2 cellular contexts compared by ENCODE assay signal in genomic region chr11:72591023-72591422, GRCh38.
A peak's percentile ranks its signal among the peaks of the same experiment; 100 is the strongest.
TF ChIP-seq lines count a peak whose summit lies in the region.

No MANE protein-coding gene starts in this region.

TF ChIP-seq in HEK293, 187 proteins besides CTCF, POLR2A, EP300 and RAD21:
- TF ChIP-seq ZNF768 (tag by site-specific recombination; IDR thresholded peaks at IDR 0.05) = peak; percentile 77; the same call in 1 of the 2 replicates
- TF ChIP-seq PATZ1 (tag by site-specific recombination; IDR thresholded peaks at IDR 0.05) = no peak

TF ChIP-seq in H1, 55 proteins besides CTCF, POLR2A, EP300 and RAD21:
- TF ChIP-seq ASH2L (IDR thresholded peaks at IDR 0.05; ENCODE audit: low read length) (no peak), TCF12 (IDR thresholded peaks at IDR 0.05; ENCODE audit: low read depth, low read length) (no peak), GTF2F1 (IDR thresholded peaks at IDR 0.05; ENCODE audit: borderline replicate concordance, low read depth, low read length) (no peak), SUZ12 (IDR thresholded peaks at IDR 0.05; ENCODE audit: low read length) (0 out of 2 replicates have a peak, but pooled peaks have one; percentile 16), CHD2 (IDR thresholded peaks at IDR 0.05; ENCODE audit: low read length) (no peak), CEBPB (IDR thresholded peaks at IDR 0.05; ENCODE audit: low read depth, low read length) (no peak), SP2 (IDR thresholded peaks at IDR 0.05; ENCODE audit: low read length) (no peak), RXRA (IDR thresholded peaks at IDR 0.05; ENCODE audit: insufficient read depth, low read depth, low read length) (no peak), KDM1A (IDR thresholded peaks at IDR 0.05; ENCODE audit: borderline replicate concordance, low read length) (peak; percentile 72; the same call in 1 of the 2 replicates)
